In the genomic region with DNA sequence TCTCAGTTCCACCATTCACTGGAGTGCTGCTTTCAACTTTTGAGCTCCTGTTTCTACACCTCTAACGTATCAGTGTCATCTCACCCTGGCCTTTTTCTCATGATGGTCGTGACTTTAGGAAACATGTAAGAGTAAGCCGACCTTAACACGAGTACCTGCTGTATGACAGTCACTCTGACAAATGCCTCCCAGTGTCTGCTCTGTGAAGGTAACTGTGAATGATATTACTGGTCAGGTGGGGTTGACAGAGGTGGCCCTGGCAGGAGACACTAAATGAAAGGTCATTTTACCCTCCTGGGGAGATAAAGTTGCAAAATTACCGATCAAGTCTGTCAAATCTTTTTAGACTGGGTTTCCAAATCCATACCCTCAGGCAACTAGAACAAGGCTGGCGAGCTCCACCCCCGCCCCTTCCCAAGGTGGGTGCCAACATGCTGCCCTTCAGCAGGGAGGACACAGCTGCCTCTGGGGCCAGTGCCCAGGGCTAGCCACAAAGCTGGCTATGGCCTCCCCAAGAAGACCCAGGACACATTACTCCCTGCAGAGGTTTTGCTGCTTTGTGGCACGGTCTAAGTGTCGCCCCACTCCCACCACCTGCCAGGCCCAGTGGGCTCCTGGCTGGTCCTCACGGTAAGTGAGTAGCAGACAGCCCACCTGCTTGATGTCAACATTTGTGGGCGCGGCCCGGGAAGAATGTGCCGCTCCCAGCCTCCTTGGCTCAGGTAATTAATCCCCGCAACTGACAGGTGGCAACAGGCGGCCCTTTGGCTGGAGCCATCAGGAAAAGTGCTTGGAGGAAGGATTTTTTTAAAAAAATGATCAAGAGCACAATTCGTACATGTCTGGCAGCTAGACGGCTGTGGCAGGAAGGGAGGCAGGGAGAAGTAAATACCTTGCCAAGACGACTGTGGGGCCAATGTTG, we compare ENCODE assay signal across 18 cellular contexts.
DNase-seq lines count a peak whose midpoint lies in the region; ATAC-seq and TF ChIP-seq lines count a peak whose summit lies in the region.
"Had no signal": no experiment of that assay in that cellular context is flagged by ENCODE, and none has a peak within 500 bp of the region (broad histone marks: within the 10 kb centered on the region; RNA-seq: fewer than 3 reads in every experiment).

No MANE protein-coding gene starts in this region.

- DNase-seq in NCI-H2171 (lab: John Stamatoyannopoulos, UW) (peak; percentile 92), breast epithelium (ENCODE audit: low spot score in 2 of 2) (no peak), mesothelial cell of epicardium (ENCODE audit: low spot score in 2 of 2, unreplicated experiment in 2 of 2) (no peak), type B pancreatic cell (ENCODE audit: extremely low spot score, unreplicated experiment) (no peak), DMS79 (lab: John Stamatoyannopoulos, UW) (no peak), SJCRH30 (no peak)
- no peak for DNase-seq in activated T-helper 2 cell treated with anti-CD3 and anti-CD28 coated beads, Interferon-gamma antibody, Interleukin-2, Interleukin-4, amounts not matched to agents 10 μg/mL and 5 μg/mL and 100 μg/mL, durations not matched to agents 14 hours and 24 hours and 36 hours (ENCODE audit: low spot score)
- DNase-seq: left ventricle myocardium inferior; NCI-H1092; NCI-H345; nucleus accumbens; stimulated activated CD4-positive, alpha-beta T cell treated with anti-CD3 and anti-CD28 coated beads, Interleukin-4, amount 100 ng/mL, for 24 hours; testis had no signal

- no peaks in the 10 kb centered on the region for H3K36me3 ChIP-seq in breast epithelium
- no peaks in the 10 kb centered on the region for H3K36me3 ChIP-seq in SJCRH30
- H3K36me3 ChIP-seq: BLaER1 treated with 17β-estradiol and CSF1 and Interleukin-3, amounts not matched to agents 10 nM and 100 nM; left ventricle myocardium inferior had no signal

- no peaks in the 10 kb centered on the region for H3K36me3 Mint-ChIP-seq in mesothelial cell of epicardium
- no peaks in the 10 kb centered on the region for H3K36me3 Mint-ChIP-seq in type B pancreatic cell
- no peaks in the 10 kb centered on the region for H3K36me3 Mint-ChIP-seq in activated T-helper 2 cell treated with anti-CD3 and anti-CD28 coated beads, Interferon-gamma antibody, Interleukin-2, Interleukin-4, amounts not matched to agents 10 μg/mL and 5 μg/mL and 100 μg/mL, durations not matched to agents 14 hours and 24 hours and 36 hours (ENCODE audit: low read depth)

- TF ChIP-seq POLR2A in breast epithelium (IDR thresholded peaks at IDR 0.05) = no peak

- H3K9me3 ChIP-seq in breast epithelium (no peaks in the 10 kb centered on the region), SJCRH30 (replicated peaks) (no peaks in the 10 kb centered on the region)
- H3K9me3 ChIP-seq: BLaER1 treated with 17β-estradiol and CSF1 and Interleukin-3, amounts not matched to agents 10 nM and 100 nM; left ventricle myocardium inferior; testis had no signal

- no peak overlapping the region for H3K4me3 ChIP-seq in breast epithelium
- no peak overlapping the region for H3K4me3 ChIP-seq in SJCRH30
- H3K4me3 ChIP-seq: BLaER1 treated with 17β-estradiol and CSF1 and Interleukin-3, amounts not matched to agents 10 nM and 100 nM; left ventricle myocardium inferior; testis had no signal

- no peaks in the 10 kb centered on the region for H3K4me1 ChIP-seq in breast epithelium
- H3K4me1 ChIP-seq in SJCRH30 = no peaks in the 10 kb centered on the region
- H3K4me1 ChIP-seq: BLaER1 treated with 17β-estradiol and CSF1 and Interleukin-3, amounts not matched to agents 10 nM and 100 nM; left ventricle myocardium inferior; testis had no signal

- H3K4me1 Mint-ChIP-seq in mesothelial cell of epicardium (peaks cover 59% of the 10 kb centered on the region), type B pancreatic cell (ENCODE audit: unreplicated experiment) (peaks cover 12% of the 10 kb centered on the region)
- H3K4me1 Mint-ChIP-seq in activated T-helper 2 cell treated with anti-CD3 and anti-CD28 coated beads, Interferon-gamma antibody, Interleukin-2, Interleukin-4, amounts not matched to agents 10 μg/mL and 5 μg/mL and 100 μg/mL, durations not matched to agents 14 hours and 24 hours and 36 hours (ENCODE audit: low read depth) = peaks cover 24% of the 10 kb centered on the region
- H3K4me1 Mint-ChIP-seq: central memory CD8-positive, alpha-beta T cell had no signal

- ATAC-seq in GM18868 (IDR thresholded peaks at IDR 0.05; ENCODE audit: unreplicated experiment) = no peak
- ATAC-seq: Right ventricle myocardium inferior had no signal

- H3K27ac ChIP-seq in breast epithelium (peak overlapping the region; percentile 64 to 83), SJCRH30 (no peak overlapping the region)
- H3K27ac ChIP-seq: BLaER1 treated with 17β-estradiol and CSF1 and Interleukin-3, amounts not matched to agents 10 nM and 100 nM; HL-60; left ventricle myocardium inferior; testis had no signal

- H3K27me3 Mint-ChIP-seq in mesothelial cell of epicardium (ENCODE audit: low read depth) (no peaks in the 10 kb centered on the region), type B pancreatic cell (peaks cover 34% of the 10 kb centered on the region)
- H3K27me3 Mint-ChIP-seq in activated T-helper 2 cell treated with anti-CD3 and anti-CD28 coated beads, Interferon-gamma antibody, Interleukin-2, Interleukin-4, amounts not matched to agents 10 μg/mL and 5 μg/mL and 100 μg/mL, durations not matched to agents 14 hours and 24 hours and 36 hours (ENCODE audit: low read depth) = peaks cover 2% of the 10 kb centered on the region

- intact Hi-C loops in breast epithelium (cut with DNase I; ENCODE audit: low total_unique reads) = no loop called here
- intact Hi-C loops in activated T-helper 2 cell treated with anti-CD3 and anti-CD28 coated beads, Interferon-gamma antibody, Interleukin-2, Interleukin-4, amounts not matched to agents 10 μg/mL and 5 μg/mL and 100 μg/mL, durations not matched to agents 14 hours and 24 hours and 36 hours (cut with micrococcal nuclease) = loop anchor here (10.0 kb wide), 1 partner anchor 82 kb away; no protein-coding TSS in a partner anchor

- H3K27ac Mint-ChIP-seq in mesothelial cell of epicardium (peak overlapping the region; percentile 89), type B pancreatic cell (peak overlapping the region; percentile 96)
- no peak overlapping the region for H3K27ac Mint-ChIP-seq in activated T-helper 2 cell treated with anti-CD3 and anti-CD28 coated beads, Interferon-gamma antibody, Interleukin-2, Interleukin-4, amounts not matched to agents 10 μg/mL and 5 μg/mL and 100 μg/mL, durations not matched to agents 14 hours and 24 hours and 36 hours

- TF ChIP-seq CTCF in breast epithelium (IDR thresholded peaks at IDR 0.05) (no peak), mesothelial cell of epicardium (IDR thresholded peaks at IDR 0.05; ENCODE audit: unreplicated experiment) (no peak), type B pancreatic cell (conservative IDR thresholded peaks at IDR 0.05) (no peak)

- no peaks in the 10 kb centered on the region for H3K9me3 Mint-ChIP-seq in mesothelial cell of epicardium
- H3K9me3 Mint-ChIP-seq in type B pancreatic cell = no peaks in the 10 kb centered on the region
- H3K9me3 Mint-ChIP-seq in activated T-helper 2 cell treated with anti-CD3 and anti-CD28 coated beads, Interferon-gamma antibody, Interleukin-2, Interleukin-4, amounts not matched to agents 10 μg/mL and 5 μg/mL and 100 μg/mL, durations not matched to agents 14 hours and 24 hours and 36 hours = no peaks in the 10 kb centered on the region
- H3K9me3 Mint-ChIP-seq: central memory CD8-positive, alpha-beta T cell had no signal

- H3K4me3 Mint-ChIP-seq in mesothelial cell of epicardium (no peak overlapping the region), type B pancreatic cell (no peak overlapping the region)
- H3K4me3 Mint-ChIP-seq in activated T-helper 2 cell treated with anti-CD3 and anti-CD28 coated beads, Interferon-gamma antibody, Interleukin-2, Interleukin-4, amounts not matched to agents 10 μg/mL and 5 μg/mL and 100 μg/mL, durations not matched to agents 14 hours and 24 hours and 36 hours (ENCODE audit: low read depth) = no peak overlapping the region
- H3K4me3 Mint-ChIP-seq: central memory CD8-positive, alpha-beta T cell had no signal

- H3K27me3 ChIP-seq in breast epithelium (no peaks in the 10 kb centered on the region), SJCRH30 (no peaks in the 10 kb centered on the region)
- H3K27me3 ChIP-seq: BLaER1 treated with 17β-estradiol and CSF1 and Interleukin-3, amounts not matched to agents 10 nM and 100 nM; testis had no signal
